ENCODE assay signal across 7 cellular contexts in the genomic region with DNA sequence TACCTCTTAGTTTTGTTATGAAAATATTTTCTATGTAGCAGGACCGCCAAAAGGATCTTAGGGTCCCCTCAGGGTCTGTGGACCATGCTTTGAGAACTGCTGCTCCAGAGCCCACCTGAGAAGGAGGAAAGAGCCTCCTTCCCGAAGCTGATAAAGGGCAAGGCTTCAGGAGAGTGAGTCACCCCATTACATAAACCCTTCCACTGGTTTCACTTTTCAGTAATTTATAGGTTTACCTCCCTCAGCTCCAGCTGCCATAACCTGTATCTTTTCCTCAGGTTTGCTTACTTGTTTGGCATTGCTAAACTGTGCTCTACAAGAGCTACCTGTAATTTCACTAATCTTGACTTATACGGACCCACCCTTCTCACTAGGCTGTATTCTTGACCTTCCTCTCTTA. TPM values are rescaled to one million over a fixed set of nuclear protein-coding genes. Genes with fewer than 3 reads are reported as not detected.
A peak's percentile ranks its signal among the peaks of the same experiment; 100 is the strongest.
DNase-seq lines count a peak whose midpoint lies in the region; ATAC-seq and TF ChIP-seq lines count a peak whose summit lies in the region.
"Had no signal": no experiment of that assay in that cellular context is flagged by ENCODE, and none has a peak within 500 bp of the region (broad histone marks: within the 10 kb centered on the region; RNA-seq: fewer than 3 reads in every experiment).

No MANE protein-coding gene starts in this region.

- no peak overlapping the region for H3K27ac ChIP-seq in fibroblast of lung (ENCODE audit: insufficient read depth, low read length)
- H3K27ac ChIP-seq in transverse colon: peak overlapping the region; percentile 24 to 62 (median 55)
- no peak overlapping the region for H3K27ac ChIP-seq in WERI-Rb-1
- H3K27ac ChIP-seq in heart right ventricle: no peak overlapping the region

- H4K20me1 ChIP-seq in fibroblast of lung (ENCODE audit: control insufficient read depth, extremely low read depth, insufficient read depth, low read length): no peaks in the 10 kb centered on the region

- no peak for TF ChIP-seq EP300 in transverse colon (IDR thresholded peaks at IDR 0.05; ENCODE audit: low read depth)

- no peaks in the 10 kb centered on the region for H3K27me3 ChIP-seq in fibroblast of lung (ENCODE audit: control insufficient read depth, insufficient read depth, low read length)
- no peaks in the 10 kb centered on the region for H3K27me3 ChIP-seq in transverse colon
- H3K27me3 ChIP-seq in WERI-Rb-1 (ENCODE audit: insufficient read depth, low read depth, severe bottlenecking): no peaks in the 10 kb centered on the region
- H3K27me3 ChIP-seq in heart right ventricle: no peaks in the 10 kb centered on the region

- peaks cover 4% of the 10 kb centered on the region for H3K4me1 ChIP-seq in fibroblast of lung (ENCODE audit: control insufficient read depth, extremely low read depth, insufficient read depth, low read length)
- peaks cover 0 to 19% (median 7%) of the 10 kb centered on the region in 4 donors for H3K4me1 ChIP-seq in transverse colon
- peaks cover 0 to 38% (median under 1%) of the 10 kb centered on the region in 9 donors for H3K4me1 ChIP-seq in heart right ventricle

- no peak overlapping the region for H3K9ac ChIP-seq in fibroblast of lung (ENCODE audit: insufficient read depth, low read length)

- H3K9me3 ChIP-seq in fibroblast of lung (ENCODE audit: control insufficient read depth, insufficient read depth, low read depth, low read length) (no peaks in the 10 kb centered on the region), transverse colon (no peaks in the 10 kb centered on the region), WERI-Rb-1 (ENCODE audit: severe bottlenecking) (no peaks in the 10 kb centered on the region), heart right ventricle (no peaks in the 10 kb centered on the region)

- no peak for TF ChIP-seq CTCF in fibroblast of lung (conservative IDR thresholded peaks at IDR 0.05 in 1 of 2, IDR thresholded peaks at IDR 0.05 in 1 of 2; ENCODE audit: low read depth in 1 of 2, low read length in 2 of 2)
- no peak for TF ChIP-seq CTCF in transverse colon (IDR thresholded peaks at IDR 0.05)
- no peak for TF ChIP-seq CTCF in WERI-Rb-1 (IDR thresholded peaks at IDR 0.05; ENCODE audit: low read depth, low read length)
- no peak for TF ChIP-seq CTCF in heart right ventricle (IDR thresholded peaks at IDR 0.05)

- peaks cover 33% of the 10 kb centered on the region for H3K79me2 ChIP-seq in fibroblast of lung (ENCODE audit: control insufficient read depth, insufficient read depth, low read length)

- ATAC-seq in heart right ventricle: no peak

- H2AFZ ChIP-seq in fibroblast of lung (ENCODE audit: low read length): no peak overlapping the region

- DNase-seq in DMS53 (lab: John Stamatoyannopoulos, UW) (peak; percentile 26), DMS53 treated with DMSO at 0.1 percent for 48 hours (lab: John Stamatoyannopoulos, UW; ENCODE audit: unreplicated experiment) (no peak), fibroblast of lung (ENCODE audit: low read depth in 2 of 2) (peak; percentile 11 to 45), transverse colon (no peak), WERI-Rb-1 (no peak), heart right ventricle (no peak)
- DNase-seq: activated CD4-positive, alpha-beta T cell treated with anti-CD3 and anti-CD28 coated beads, Interleukin-2, amount 50 U/mL, for 1 hour had no signal

- TF ChIP-seq POLR2A in transverse colon (IDR thresholded peaks at IDR 0.05): no peak

- H3K4me3 ChIP-seq in fibroblast of lung (replicated peaks in 1 of 4; ENCODE audit: control extremely low read depth in 1 of 4, insufficient read depth in 1 of 4, low read depth in 3 of 4, low read length in 4 of 4): no peak overlapping the region
- H3K4me3 ChIP-seq in transverse colon: no peak overlapping the region
- no peak overlapping the region for H3K4me3 ChIP-seq in WERI-Rb-1 (ENCODE audit: low read depth, low read length)
- H3K4me3 ChIP-seq in heart right ventricle: no peak overlapping the region

- intact Hi-C loops in transverse colon (cut with DNase I; ENCODE audit: low total_unique reads): no loop called here
- intact Hi-C loops in heart right ventricle (cut with DNase I): loop anchor here in 2 of 10 donors (10.0 kb wide), 2 partner anchors 68 to 118 kb away; a partner anchor contains a TSS

- peak overlapping the region; percentile 26 for H3K4me2 ChIP-seq in fibroblast of lung (ENCODE audit: extremely low read depth, insufficient read depth, low read length)

- in situ Hi-C loops in transverse colon (cut with MboI; ENCODE audit: low pct_ligation_motif_present in 1 of 4, low pct_unique_long_range_greater_than_20kb in 1 of 4, low sequenced_read_pairs in 3 of 4): loop anchor here in 1 of 4 donors (25.0 kb wide), 1 partner anchor 120 kb away; a partner anchor contains a TSS

- 57 to 63% methylated on average over 2 to 3 of the region's 3 CpGs for WGBS in transverse colon (ENCODE audit: low coverage in 1 of 2), 2 donors
- 84 to 89% methylated on average over 3 of the region's 3 CpGs for WGBS in heart right ventricle, 2 donors

- no peaks in the 10 kb centered on the region for H3K36me3 ChIP-seq in fibroblast of lung (ENCODE audit: control insufficient read depth, insufficient read depth, low read length)
- H3K36me3 ChIP-seq in transverse colon: no peaks in the 10 kb centered on the region
- peaks cover 26% of the 10 kb centered on the region for H3K36me3 ChIP-seq in WERI-Rb-1
- H3K36me3 ChIP-seq in heart right ventricle: peaks cover 0 to 22% (median 0%) of the 10 kb centered on the region in 9 donors

RNA-seq across cellular contexts. Expression of a gene that starts 6.6 kb away (rescaled TPM):
- total RNA-seq in fibroblast of lung: 5.9 and 9.4 TPM in 2 replicates
- 6.1 and 14.4 TPM in 2 replicates for polyA plus RNA-seq in fibroblast of lung
- polyA plus RNA-seq in fibroblast of lung (2012): 4.2 and 9.7 TPM in 2 replicates
- polyA minus RNA-seq in fibroblast of lung (ENCODE audit: low replicate concordance): 10.3 and 38.9 TPM in 2 replicates
- 10 to 100 TPM in 3 of 4 donors, 1 to 10 TPM in 1; 6.0 to 26.0 (median 15.9) TPM for total RNA-seq in transverse colon
- total RNA-seq in heart right ventricle: 1 to 10 TPM; 4.3 to 8.2 (median 6.4) TPM
- 10 to 100 TPM in 1 of 2 donors, 1 to 10 TPM in 1; 7.3 to 10.3 TPM for polyA plus RNA-seq in heart right ventricle

RNA-seq across cellular contexts. Expression of a gene that starts 45.4 kb away (rescaled TPM):
- total RNA-seq in fibroblast of lung: 32.1 and 36.0 TPM in 2 replicates
- 21.4 and 24.7 TPM in 2 replicates for polyA plus RNA-seq in fibroblast of lung
- polyA plus RNA-seq in fibroblast of lung (2012): 12.7 and 14.8 TPM in 2 replicates
- polyA minus RNA-seq in fibroblast of lung (ENCODE audit: low replicate concordance): 23.9 and 67.6 TPM in 2 replicates
- 10 to 100 TPM; 34.5 to 73.6 (median 44.8) TPM for total RNA-seq in transverse colon
- 10 to 100 TPM in 1 of 10 donors, 1 to 10 TPM in 9; 4.2 to 16.0 (median 6.5) TPM for total RNA-seq in heart right ventricle
- 10 to 100 TPM in 1 of 2 donors, 1 to 10 TPM in 1; 7.5 to 18.8 TPM for polyA plus RNA-seq in heart right ventricle

RNA-seq across cellular contexts. Expression of a gene that starts 45.5 kb away (rescaled TPM):
- total RNA-seq in fibroblast of lung (26.7 and 39.1 TPM in 2 replicates), transverse colon (10 to 100 TPM in 3 of 4 donors, 1 to 10 TPM in 1; 1.6 to 52.7 (median 12.7) TPM), heart right ventricle (10 to 100 TPM; 13.5 to 20.3 (median 16.3) TPM)
- polyA plus RNA-seq in fibroblast of lung (42.1 and 75.0 TPM in 2 replicates), heart right ventricle (10 to 100 TPM; 18.1 to 25.4 TPM)
- 29.3 and 39.5 TPM in 2 replicates for polyA plus RNA-seq in fibroblast of lung (2012)
- polyA minus RNA-seq in fibroblast of lung (ENCODE audit: low replicate concordance): 154 and 192 TPM in 2 replicates

RNA-seq across cellular contexts. Expression of a gene that starts 57.8 kb away (rescaled TPM):
- total RNA-seq in fibroblast of lung: 26.2 and 38.3 TPM in 2 replicates
- 28.8 and 38.8 TPM in 2 replicates for polyA plus RNA-seq in fibroblast of lung
- 26.7 and 41.7 TPM in 2 replicates for polyA plus RNA-seq in fibroblast of lung (2012)
- polyA minus RNA-seq in fibroblast of lung (ENCODE audit: low replicate concordance): 48.1 and 78.3 TPM in 2 replicates
- 10 to 100 TPM; 40.3 to 51.3 (median 42.8) TPM for total RNA-seq in transverse colon
- total RNA-seq in heart right ventricle: 10 to 100 TPM; 34.8 to 53.8 (median 44.6) TPM
- 10 to 100 TPM; 52.8 to 84.2 TPM for polyA plus RNA-seq in heart right ventricle

RNA-seq across cellular contexts. Expression of a gene that starts 57.8 kb away (rescaled TPM):
- total RNA-seq in fibroblast of lung (5.6 and 7.3 TPM in 2 replicates), transverse colon (10 to 100 TPM; 18.5 to 58.0 (median 24.5) TPM), heart right ventricle (10 to 100 TPM; 17.9 to 29.5 (median 22.9) TPM)
- polyA plus RNA-seq in fibroblast of lung (4.3 and 8.1 TPM in 2 replicates), heart right ventricle (10 to 100 TPM in 1 of 2 donors, 1 to 10 TPM in 1; 4.4 to 10.2 TPM)
- 7.8 and 9.4 TPM in 2 replicates for polyA plus RNA-seq in fibroblast of lung (2012)
- polyA minus RNA-seq in fibroblast of lung (ENCODE audit: low replicate concordance): 60.5 and 107 TPM in 2 replicates

Comparison
In these comparisons a context has a peak if more than half of its experiments do, and no peak if none do; other contexts are left out.
1. DNase-seq: peak in DMS53 (single experiment) and fibroblast of lung (2 of 2); none in DMS53 treated with DMSO at 0.1 percent for 48 hours (single experiment), transverse colon (single experiment), WERI-Rb-1 (single experiment) and heart right ventricle (0 of 2).
2. H3K27ac ChIP-seq: peak in transverse colon (4 of 4); none in fibroblast of lung (single experiment), WERI-Rb-1 (single experiment) and heart right ventricle (0 of 10).